In genomic region chr20:52518735-52519134, GRCh38 we compare ENCODE assay signal across 26 cellular contexts.
"Had no signal": no experiment of that assay in that cellular context is flagged by ENCODE, and none has a peak within 500 bp of the region (broad histone marks: within the 10 kb centered on the region; RNA-seq: fewer than 3 reads in every experiment).

No MANE protein-coding gene starts in this region.

- H3K27ac ChIP-seq: body of pancreas, epithelial cell of prostate, esophagus squamous epithelium, gastroesophageal sphincter, heart right ventricle, hepatocyte had no signal

- ATAC-seq: activated CD4-positive, alpha-beta T cell treated with anti-CD3 and anti-CD28 coated beads for 36 hours; activated CD8-positive, alpha-beta memory T cell treated with anti-CD3 and anti-CD28 coated beads, Interleukin-2, amount 10 ng/mL, durations not matched to agents 7 days and 5 days; activated CD8-positive, alpha-beta T cell treated with anti-CD3 and anti-CD28 coated beads, Interleukin-2, amount 10 ng/mL, durations not matched to agents 7 days and 5 days; body of pancreas; gastroesophageal sphincter; heart right ventricle had no signal

- DNase-seq: activated CD4-positive, alpha-beta memory T cell treated with anti-CD3 and anti-CD28 coated beads for 36 hours; activated CD4-positive, alpha-beta T cell treated with anti-CD3 and anti-CD28 coated beads for 36 hours; activated CD4-positive, alpha-beta T cell treated with anti-CD3 and anti-CD28 coated beads, Interleukin-2, amount 10 ng/mL, durations not matched to agents 24 days and 14 days; activated CD4-positive, CD25-positive, alpha-beta regulatory T cell; activated CD4-positive, CD25-positive, alpha-beta regulatory T cell treated with anti-CD3 and anti-CD28 coated beads, Interleukin-2, amount 50 U/mL, for 72 hours; activated CD8-positive, alpha-beta memory T cell treated with anti-CD3 and anti-CD28 coated beads, Interleukin-2, amount 10 ng/mL, durations not matched to agents 7 days and 5 days; activated CD8-positive, alpha-beta memory T cell treated with anti-CD3 and anti-CD28 coated beads, Interleukin-2, amount 50 U/mL, for 4 hours; activated CD8-positive, alpha-beta T cell treated with anti-CD3 and anti-CD28 coated beads, Interleukin-2, amount 10 ng/mL, durations not matched to agents 7 days and 5 days; activated gamma-delta T cell; activated naive CD4-positive, alpha-beta T cell; activated naive CD4-positive, alpha-beta T cell treated with anti-CD3 and anti-CD28 coated beads, Interleukin-2, amount 50 U/mL, for 16 hours; activated T-cell treated with anti-CD3 and anti-CD28 coated beads, Interleukin-2, amount 50 U/mL, for 1 hour; activated T-cell treated with anti-CD3 and anti-CD28 coated beads, Interleukin-2, amount 50 U/mL, for 48 hours; amniotic stem cell; anterior cingulate cortex; body of pancreas; caudate nucleus; cortex of kidney; dermis blood vessel endothelial cell; effector CD8-positive, alpha-beta T cell; esophagus squamous epithelium; foreskin melanocyte; heart right ventricle had no signal

- H3K4me3 ChIP-seq: body of pancreas, esophagus squamous epithelium, gastroesophageal sphincter, heart right ventricle, hepatocyte had no signal

- H3K36me3 ChIP-seq: esophagus squamous epithelium, gastroesophageal sphincter, heart right ventricle had no signal

- H3K27me3 ChIP-seq: body of pancreas, esophagus squamous epithelium, gastroesophageal sphincter, heart right ventricle, hepatocyte had no signal
